ENCODE assay signal across 8 cellular contexts in the genomic region with DNA sequence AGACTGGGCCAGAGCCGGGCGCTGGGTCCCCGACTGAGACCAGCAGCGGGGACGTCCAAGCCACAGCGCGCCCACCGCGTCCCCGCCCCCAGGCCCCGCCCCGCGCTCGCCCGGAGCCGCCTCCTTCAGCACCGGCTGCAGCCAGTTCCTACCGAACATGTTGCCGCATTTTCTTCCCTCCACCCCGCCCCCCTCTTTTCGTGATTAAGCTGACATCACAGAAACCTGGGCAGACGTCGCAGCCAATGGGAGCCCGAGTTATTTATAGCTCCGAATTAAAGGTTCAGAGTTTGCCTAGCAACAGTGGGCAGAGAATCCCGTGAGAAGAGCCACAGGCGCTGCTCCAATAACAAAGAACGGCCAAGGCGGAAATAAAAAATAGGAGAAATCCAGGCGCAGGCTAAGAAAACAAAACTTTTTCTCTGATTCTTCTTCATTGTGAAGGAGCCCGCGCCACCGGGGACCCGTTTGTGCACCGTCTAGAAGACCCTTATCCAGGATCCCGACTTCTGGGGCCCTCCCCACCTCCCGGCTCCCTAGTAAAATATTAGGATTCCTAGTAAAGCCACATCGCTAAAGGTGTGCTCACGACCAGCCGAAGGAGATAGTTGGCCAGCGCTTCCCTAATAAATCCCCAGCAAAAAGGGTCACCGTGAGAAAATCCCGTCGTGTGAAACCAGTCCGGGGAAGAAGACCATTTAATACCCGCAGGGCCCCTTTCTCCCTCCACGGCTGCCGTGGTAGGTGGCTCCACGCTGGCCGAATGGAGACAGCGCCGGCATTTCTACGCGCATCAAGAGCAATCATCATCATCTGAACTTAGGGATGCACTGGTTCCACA.
DNase-seq lines count a peak whose midpoint lies in the region; ATAC-seq and TF ChIP-seq lines count a peak whose summit lies in the region.

No MANE protein-coding gene starts in this region.

- H3K4me1 ChIP-seq in foreskin keratinocyte = peaks cover 7% of the 10 kb centered on the region

- ATAC-seq in foreskin keratinocyte = peak; percentile 66

- peak overlapping the region; percentile 91 for H3K27ac ChIP-seq in foreskin keratinocyte

- H3K4me3 Mint-ChIP-seq in activated naive CD4-positive, alpha-beta T cell treated with anti-CD3 and anti-CD28 coated beads for 36 hours = peak overlapping the region; percentile 76
- H3K4me3 Mint-ChIP-seq in nephron progenitor cell = peak overlapping the region; percentile 97

- H3K9me3 Mint-ChIP-seq in activated naive CD4-positive, alpha-beta T cell treated with anti-CD3 and anti-CD28 coated beads for 36 hours = no peaks in the 10 kb centered on the region
- H3K9me3 Mint-ChIP-seq in nephron progenitor cell = no peaks in the 10 kb centered on the region

- H3K27me3 Mint-ChIP-seq in activated naive CD4-positive, alpha-beta T cell treated with anti-CD3 and anti-CD28 coated beads for 36 hours (ENCODE audit: low read depth) = peaks cover 9% of the 10 kb centered on the region
- no peaks in the 10 kb centered on the region for H3K27me3 Mint-ChIP-seq in nephron progenitor cell (ENCODE audit: low read depth, poor library complexity)

- CTCF ChIA-PET in activated naive CD4-positive, alpha-beta T cell treated with anti-CD3 and anti-CD28 coated beads for 36 hours (lab: Charles Lee) = interaction anchor here (0.9 to 8.2 kb wide), 5 partner anchors 132 to 528 kb away, joined by 3 to 113 read pairs (median 5); no protein-coding TSS in a partner anchor

- TF ChIP-seq CTCF in foreskin keratinocyte (conservative IDR thresholded peaks at IDR 0.05) (no peak), nephron progenitor cell (IDR thresholded peaks at IDR 0.05) (no peak)

- peaks cover 4% of the 10 kb centered on the region for H3K36me3 Mint-ChIP-seq in activated naive CD4-positive, alpha-beta T cell treated with anti-CD3 and anti-CD28 coated beads for 36 hours (ENCODE audit: low read depth)
- H3K36me3 Mint-ChIP-seq in nephron progenitor cell (ENCODE audit: low read depth) = peaks cover 25% of the 10 kb centered on the region

- H3K36me3 ChIP-seq in H7 (replicated peaks; ENCODE audit: control insufficient read depth, insufficient read depth, low read length) = peaks cover 12% of the 10 kb centered on the region

- DNase-seq in DMS114 treated with DMSO at 0.1 percent for 48 hours (lab: John Stamatoyannopoulos, UW; ENCODE audit: unreplicated experiment) (peak; percentile 87), H7 (peak; percentile 94), NCI-H1048 (lab: John Stamatoyannopoulos, UW) (peak; percentile 74), SK-N-DZ (ENCODE audit: low spot score) (peak; percentile 98), foreskin keratinocyte (peak; percentile 95 to 97), nephron progenitor cell (peak; percentile 97)
- peak; percentile 96 for DNase-seq in activated naive CD4-positive, alpha-beta T cell treated with anti-CD3 and anti-CD28 coated beads for 36 hours
- peak; percentile 89 for DNase-seq in stimulated activated naive CD4-positive, alpha-beta T cell treated with Interleukin-2 at 50 U/mL for 16 hours (lab: John Stamatoyannopoulos, UW)

- H3K27ac Mint-ChIP-seq in activated naive CD4-positive, alpha-beta T cell treated with anti-CD3 and anti-CD28 coated beads for 36 hours = peak overlapping the region; percentile 24
- peak overlapping the region; percentile 100 for H3K27ac Mint-ChIP-seq in nephron progenitor cell

- H3K4me1 Mint-ChIP-seq in activated naive CD4-positive, alpha-beta T cell treated with anti-CD3 and anti-CD28 coated beads for 36 hours (ENCODE audit: low read depth) = peaks cover 15% of the 10 kb centered on the region
- H3K4me1 Mint-ChIP-seq in nephron progenitor cell = peaks cover 72% of the 10 kb centered on the region

- no peaks in the 10 kb centered on the region for H3K27me3 ChIP-seq in H7 (ENCODE audit: control insufficient read depth, insufficient read depth, low read length)
- no peaks in the 10 kb centered on the region for H3K27me3 ChIP-seq in foreskin keratinocyte

- intact Hi-C loops in activated naive CD4-positive, alpha-beta T cell treated with anti-CD3 and anti-CD28 coated beads for 36 hours (cut with micrococcal nuclease) = loop anchor here (1.0 to 10.0 kb wide), 6 partner anchors 143 to 631 kb away; no protein-coding TSS in a partner anchor

- H3K4me3 ChIP-seq in H7 (ENCODE audit: insufficient read depth, low read depth, low read length) = peak overlapping the region; percentile 79

Comparison
In these comparisons a context has a peak if more than half of its experiments do, and no peak if none do; other contexts are left out.
1. Peak in every context shown above with its lines: DNase-seq, ATAC-seq, H3K4me3 ChIP-seq and H3K27ac ChIP-seq.